In the genomic region with DNA sequence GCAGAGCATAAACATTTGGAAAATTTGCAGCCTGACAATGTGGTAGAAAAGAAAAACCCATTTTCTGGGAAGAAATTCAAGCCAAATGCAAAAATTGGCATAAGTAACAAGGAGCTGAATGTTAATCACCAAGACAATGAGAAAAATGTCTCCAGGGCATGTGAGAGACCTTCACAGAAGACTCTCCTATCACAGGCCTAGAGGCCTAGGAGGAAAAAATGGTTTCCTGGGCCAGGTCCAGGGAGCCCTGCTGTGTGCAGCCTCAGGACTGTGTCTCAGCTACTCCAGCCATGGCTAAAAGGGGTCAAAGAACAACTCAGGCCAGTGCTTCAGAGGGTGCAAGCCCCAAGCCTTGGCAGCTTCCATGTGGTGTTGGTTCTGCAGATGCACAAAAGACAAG, we compare ENCODE assay signal across 4 cellular contexts.
DNase-seq lines count a peak whose midpoint lies in the region; ATAC-seq, FAIRE-seq and TF ChIP-seq lines count a peak whose summit lies in the region.
"Not testable (repeated sequence)": the region's sequence is repeated elsewhere in the genome, so short reads cannot be mapped to it uniquely, and the experiment has no call there.

No MANE protein-coding gene starts in this region.

- not testable (repeated sequence) for H3K56ac ChIP-seq in mesendoderm (ENCODE audit: low read length)

- not testable (repeated sequence) for H3K18ac ChIP-seq in mesendoderm (ENCODE audit: low read length)

- not testable (repeated sequence) for H3K79me1 ChIP-seq in mesendoderm (ENCODE audit: low read length)

- H3K79me2 ChIP-seq in astrocyte (ENCODE audit: insufficient read depth, low read length); mesendoderm (ENCODE audit: control insufficient read depth, insufficient read depth, low read length): not testable (repeated sequence)

- TF ChIP-seq POLR2A in A549 (IDR thresholded peaks at IDR 0.05; ENCODE audit: low read length) = not testable (repeated sequence)

- not testable (repeated sequence) for H3K4me3 ChIP-seq in A549; HEK293 (ENCODE audit: low read depth, low read length); astrocyte (ENCODE audit: insufficient read depth, low read depth, low read length); mesendoderm (ENCODE audit: low read length)

- not testable (repeated sequence) for H4K5ac ChIP-seq in mesendoderm (ENCODE audit: low read length)

- H3K4me1 Mint-ChIP-seq in astrocyte (ENCODE audit: low read depth, unreplicated experiment) = not testable (repeated sequence)

- not testable (repeated sequence) for DNase-seq in A549 (ENCODE audit: low read depth in 1 of 2, low spot score in 1 of 2); astrocyte (ENCODE audit: low read depth)
- DNase-seq in mesendoderm = peak; percentile 2

- not testable (repeated sequence) for H2BK15ac ChIP-seq in mesendoderm (replicated peaks; ENCODE audit: low read depth)

- H3K36me3 Mint-ChIP-seq in astrocyte (ENCODE audit: low read depth, unreplicated experiment) = not testable (repeated sequence)

- H3K4ac ChIP-seq in mesendoderm (ENCODE audit: low read depth, low read length) = not testable (repeated sequence)

- H2BK120ac ChIP-seq in mesendoderm (ENCODE audit: low read depth, low read length) = not testable (repeated sequence)

- POLR2A ChIA-PET in A549 (lab: Yijun Ruan, JAX); HEK293 (lab: Yijun Ruan, JAX): not testable (repeated sequence)

- H3K23ac ChIP-seq in mesendoderm (ENCODE audit: low read length) = not testable (repeated sequence)

- H3K4me1 ChIP-seq in A549; HEK293 (ENCODE audit: control insufficient read depth, insufficient read depth, low read length); astrocyte (ENCODE audit: insufficient read depth, low read length); mesendoderm (ENCODE audit: control insufficient read depth, low read depth, low read length): not testable (repeated sequence)

- H4K20me1 ChIP-seq in astrocyte (ENCODE audit: insufficient read depth, low read length) = not testable (repeated sequence)

- CTCF ChIA-PET in A549 (lab: Yijun Ruan, JAX); HEK293 (lab: Yijun Ruan, JAX): not testable (repeated sequence)

- not testable (repeated sequence) for H3K27me3 ChIP-seq in astrocyte (ENCODE audit: insufficient read depth, low read length); mesendoderm (ENCODE audit: insufficient read depth, low read length, poor library complexity)

- H3K27me3 Mint-ChIP-seq in astrocyte (ENCODE audit: low read depth, unreplicated experiment) = not testable (repeated sequence)

- not testable (repeated sequence) for TF ChIP-seq RAD21 in A549 (conservative IDR thresholded peaks at IDR 0.05 in 1 of 2, IDR thresholded peaks at IDR 0.05 in 1 of 2)

- H3K9ac ChIP-seq in astrocyte (ENCODE audit: low read length); mesendoderm (ENCODE audit: low read length): not testable (repeated sequence)

- H3K9me3 ChIP-seq in A549; HEK293 (ENCODE audit: control insufficient read depth, insufficient read depth, low read depth, low read length); astrocyte (ENCODE audit: insufficient read depth, low read depth, low read length): not testable (repeated sequence)

- FAIRE-seq in A549 (lab: Jason Lieb, UNC) = not testable (repeated sequence)
- FAIRE-seq in astrocyte (lab: Jason Lieb, UNC) = peak; percentile 67

- H3K4me3 Mint-ChIP-seq in astrocyte (ENCODE audit: unreplicated experiment) = not testable (repeated sequence)

- H2AK5ac ChIP-seq in mesendoderm (ENCODE audit: low read length) = not testable (repeated sequence)

- H3K27ac Mint-ChIP-seq in astrocyte (ENCODE audit: unreplicated experiment) = not testable (repeated sequence)

- H4K8ac ChIP-seq in mesendoderm (ENCODE audit: low read depth, low read length) = not testable (repeated sequence)

- H3K27ac ChIP-seq in A549; HEK293 (ENCODE audit: extremely low read depth, low read depth, low read length); astrocyte (ENCODE audit: low read depth, low read length); mesendoderm (ENCODE audit: low read depth, low read length): not testable (repeated sequence)

- H3K36me3 ChIP-seq in HEK293 (ENCODE audit: control insufficient read depth in 2 of 2, insufficient read depth in 1 of 2, low read length in 2 of 2); astrocyte (ENCODE audit: insufficient read depth, low read length); mesendoderm (ENCODE audit: control insufficient read depth, insufficient read depth, low read length): not testable (repeated sequence)

- not testable (repeated sequence) for H2AFZ ChIP-seq in astrocyte (ENCODE audit: low read depth, low read length)

- not testable (repeated sequence) for H2BK5ac ChIP-seq in mesendoderm (ENCODE audit: low read length)

- not testable (repeated sequence) for H3K9me3 Mint-ChIP-seq in astrocyte (ENCODE audit: unreplicated experiment)

- H3K4me2 ChIP-seq in A549; astrocyte (ENCODE audit: low read length); mesendoderm (ENCODE audit: low read length): not testable (repeated sequence)

- TF ChIP-seq CTCF in A549 (IDR thresholded peaks at IDR 0.05); HEK293 (tag by site-specific recombination; IDR thresholded peaks at IDR 0.05); astrocyte (IDR thresholded peaks at IDR 0.05; ENCODE audit: insufficient read depth, low read depth, low read length): not testable (repeated sequence)

- ATAC-seq in A549 = not testable (repeated sequence)

- TF ChIP-seq EP300 in A549 (IDR thresholded peaks at IDR 0.05) = not testable (repeated sequence)

TF ChIP-seq in A549, 52 proteins besides CTCF, POLR2A, EP300 and RAD21:
- peak; percentile 84 for TF ChIP-seq ZFP36 (IDR thresholded peaks at IDR 0.05; ENCODE audit: borderline replicate concordance, partially characterized antibody)

TF ChIP-seq in HEK293, 187 proteins besides CTCF, POLR2A, EP300 and RAD21:
- peak; percentile 64; the same call in 1 of the 2 replicates for TF ChIP-seq TRIM28 (IDR thresholded peaks at IDR 0.05; ENCODE audit: borderline replicate concordance, low read length)
- peak; percentile 28 for TF ChIP-seq SETDB1 (IDR thresholded peaks at IDR 0.05; ENCODE audit: insufficient read length, low read length)
- peak; percentile 89 for TF ChIP-seq ZNF585B (tag by site-specific recombination; IDR thresholded peaks at IDR 0.05)
